2 cellular contexts compared by ENCODE assay signal in genomic region chr10:88262591-88263234, GRCh38.
TF ChIP-seq lines count a peak whose summit lies in the region.

No MANE protein-coding gene starts in this region.

TF ChIP-seq in HepG2, 621 proteins besides CTCF, POLR2A, EP300 and RAD21:
- TF ChIP-seq MAFF (IDR thresholded peaks at IDR 0.05; ENCODE audit: low read depth, low read length) (peak; percentile 80), REXO4 (CRISPR knock-in tag; IDR thresholded peaks at IDR 0.05; ENCODE audit: borderline replicate concordance) (no peak), MAFK (conservative IDR thresholded peaks at IDR 0.05 in 1 of 2, IDR thresholded peaks at IDR 0.05 in 1 of 2; ENCODE audit: low read length in 2 of 2) (peak; percentile 79 to 81)

TF ChIP-seq in IMR-90, 13 proteins besides CTCF, POLR2A, EP300 and RAD21:
- TF ChIP-seq USF2 (IDR thresholded peaks at IDR 0.05; ENCODE audit: low read depth, low read length) = no peak
- peak; percentile 57; the same call in 1 of the 2 replicates for TF ChIP-seq MAFK (IDR thresholded peaks at IDR 0.05; ENCODE audit: low read depth, low read length)
